In genomic region chr2:153866595-153866994, GRCh38 we compare ENCODE assay signal across 29 cellular contexts. TPM values are rescaled to one million over a fixed set of nuclear protein-coding genes. Genes with fewer than 3 reads are reported as not detected.
"Had no signal": no experiment of that assay in that cellular context is flagged by ENCODE, and none has a peak within 500 bp of the region (broad histone marks: within the 10 kb centered on the region; RNA-seq: fewer than 3 reads in every experiment).

No MANE protein-coding gene starts in this region.

- ATAC-seq: natural killer cell; sciatic nerve; stimulated activated memory B cell treated with anti-CD40 and anti-IgM and Interleukin-4, amounts not matched to agents 10 μg/mL and 1 μg/mL and 100 μg/mL, for 72 hours; stimulated activated naive CD8-positive, alpha-beta T cell treated with anti-CD3 and anti-CD28 coated beads, Interleukin-15, Interleukin-2, amounts not matched to agents 100 U/mL and 50 U/mL, for 24 hours had no signal

- H3K4me3 ChIP-seq: left ventricle myocardium inferior, lung, neural progenitor cell, right atrium auricular region, skin epidermis, spleen, stomach, testis, thyroid gland, transverse colon, upper lobe of left lung, vagina had no signal

- H3K9me3 Mint-ChIP-seq: neural progenitor cell; stimulated activated memory B cell treated with anti-CD40 and anti-IgM and Interleukin-4, amounts not matched to agents 10 μg/mL and 1 μg/mL and 100 μg/mL, for 72 hours had no signal

- H3K9me3 ChIP-seq: neutrophil, right atrium auricular region, testis, thyroid gland, transverse colon, upper lobe of left lung, vagina had no signal

- DNase-seq: hypothalamus; immature natural killer cell; left ventricle myocardium inferior; mesendoderm; naive B cell; natural killer cell; nephron progenitor cell; occipital lobe; spleen; stimulated activated CD4-positive, alpha-beta T cell treated with anti-CD3 and anti-CD28 coated beads, Interleukin-2, amount 100 ng/mL, for 48 hours; stimulated activated CD4-positive, alpha-beta T cell treated with anti-CD3 and anti-CD28 coated beads, Interleukin-4, amount 100 ng/mL, for 4 hours; stimulated activated CD8-positive, alpha-beta memory T cell treated with anti-CD3 and anti-CD28 coated beads, Interleukin-4, amount 100 ng/mL, for 48 hours; stimulated activated naive CD8-positive, alpha-beta T cell treated with anti-CD3 and anti-CD28 coated beads, Interleukin-15, Interleukin-2, amounts not matched to agents 100 U/mL and 50 U/mL, for 24 hours; stomach; testis; thyroid gland; transverse colon; upper lobe of left lung had no signal

- H3K9ac ChIP-seq: neural progenitor cell had no signal

- H3K27ac ChIP-seq: left ventricle myocardium inferior, neural progenitor cell, neutrophil, right atrium auricular region, skin epidermis, spleen, stomach, testis, thyroid gland, transverse colon, upper lobe of left lung, vagina had no signal

- H3K4me2 ChIP-seq: neural progenitor cell had no signal

- H3K36me3 ChIP-seq: left ventricle myocardium inferior, neural progenitor cell, neutrophil, right atrium auricular region, spleen, stomach, thyroid gland, transverse colon, upper lobe of left lung, vagina had no signal

- H3K27me3 ChIP-seq: right atrium auricular region, testis, thyroid gland, vagina had no signal

- FAIRE-seq: islet of Langerhans had no signal

- H2AFZ ChIP-seq: neural progenitor cell had no signal

- H3K27ac Mint-ChIP-seq: immature natural killer cell; mesothelial cell of epicardium; naive B cell; natural killer cell; nephron progenitor cell; neural progenitor cell; progenitor cell of endocrine pancreas; stimulated activated memory B cell treated with anti-CD40 and anti-IgM and Interleukin-4, amounts not matched to agents 10 μg/mL and 1 μg/mL and 100 μg/mL, for 72 hours had no signal

- H3K27me3 Mint-ChIP-seq: stimulated activated memory B cell treated with anti-CD40 and anti-IgM and Interleukin-4, amounts not matched to agents 10 μg/mL and 1 μg/mL and 100 μg/mL, for 72 hours had no signal

- H3K4me1 Mint-ChIP-seq: immature natural killer cell; naive B cell; natural killer cell; stimulated activated memory B cell treated with anti-CD40 and anti-IgM and Interleukin-4, amounts not matched to agents 10 μg/mL and 1 μg/mL and 100 μg/mL, for 72 hours had no signal

- H3K4me3 Mint-ChIP-seq: immature natural killer cell; mesothelial cell of epicardium; naive B cell; natural killer cell; nephron progenitor cell; neural progenitor cell; stimulated activated memory B cell treated with anti-CD40 and anti-IgM and Interleukin-4, amounts not matched to agents 10 μg/mL and 1 μg/mL and 100 μg/mL, for 72 hours had no signal

- H3K4me1 ChIP-seq: left ventricle myocardium inferior, neural progenitor cell, right atrium auricular region, testis, thyroid gland, vagina had no signal

- H3K36me3 Mint-ChIP-seq: immature natural killer cell; naive B cell; natural killer cell; neural progenitor cell; stimulated activated memory B cell treated with anti-CD40 and anti-IgM and Interleukin-4, amounts not matched to agents 10 μg/mL and 1 μg/mL and 100 μg/mL, for 72 hours had no signal

RNA-seq across cellular contexts. Expression of gene GALNT13, which starts 5.1 kb away (rescaled TPM):
- total RNA-seq: natural killer cell had no signal
- polyA plus RNA-seq: immature natural killer cell had no signal
